ENCODE assay signal across 9 cellular contexts in genomic region chr3:14432996-14433572, GRCh38. TPM values are rescaled to one million over a fixed set of nuclear protein-coding genes. Genes with fewer than 3 reads are reported as not detected.
DNase-seq lines count a peak whose midpoint lies in the region; ATAC-seq and TF ChIP-seq lines count a peak whose summit lies in the region.
"Had no signal": no experiment of that assay in that cellular context is flagged by ENCODE, and none has a peak within 500 bp of the region (broad histone marks: within the 10 kb centered on the region; RNA-seq: fewer than 3 reads in every experiment).

No MANE protein-coding gene starts in this region.

- H3K27ac ChIP-seq in coronary artery: peak overlapping the region; percentile 25 to 79
- peak overlapping the region; percentile 6 for H3K27ac ChIP-seq in rectal smooth muscle tissue (ENCODE audit: low read depth, low read length)

- no peak for ATAC-seq in HG02623 (IDR thresholded peaks at IDR 0.05; ENCODE audit: unreplicated experiment)
- no peak for ATAC-seq in HG02678 (IDR thresholded peaks at IDR 0.05; ENCODE audit: unreplicated experiment)

- DNase-seq in DMS79 treated with DMSO at 0.1 percent for 48 hours (lab: John Stamatoyannopoulos, UW) (peak; percentile 29), NCI-H2029 (lab: John Stamatoyannopoulos, UW) (peak; percentile 86), coronary artery (ENCODE audit: low spot score) (no peak), ACHN (no peak), mucosa of gallbladder (ENCODE audit: low spot score) (no peak)
- DNase-seq: NCI-H2227 treated with DMSO at 0.1 percent for 48 hours had no signal

- H3K4me3 ChIP-seq in coronary artery (no peak overlapping the region), rectal smooth muscle tissue (ENCODE audit: low read length) (no peak overlapping the region)

- H3K9ac ChIP-seq in rectal smooth muscle tissue (ENCODE audit: low read length): no peak overlapping the region

- H3K4me1 ChIP-seq in rectal smooth muscle tissue (ENCODE audit: control insufficient read depth, insufficient read depth, low read length): peaks cover 6% of the 10 kb centered on the region

- in situ Hi-C loops in ACHN (cut with HindIII; ENCODE audit: low pct_ligation_motif_present, low pct_unique_long_range_greater_than_20kb, low sequenced_read_pairs): no loop called here

- no peaks in the 10 kb centered on the region for H3K36me3 ChIP-seq in rectal smooth muscle tissue (ENCODE audit: control insufficient read depth, insufficient read depth, low read length)

- H3K27me3 ChIP-seq in rectal smooth muscle tissue (ENCODE audit: control insufficient read depth, insufficient read depth, low read length): no peaks in the 10 kb centered on the region

- TF ChIP-seq CTCF in coronary artery (IDR thresholded peaks at IDR 0.05): no peak

RNA-seq across cellular contexts. Expression of gene SLC6A6, which starts 30.7 kb away (rescaled TPM):
- total RNA-seq in mucosa of gallbladder: 63.2 TPM

Comparison
In these comparisons a context has a peak if more than half of its experiments do, and no peak if none do; other contexts are left out.
1. DNase-seq: peak in DMS79 treated with DMSO at 0.1 percent for 48 hours (single experiment) and NCI-H2029 (single experiment); none in coronary artery (single experiment), ACHN (single experiment) and mucosa of gallbladder (single experiment).